ENCODE assay signal across 8 cellular contexts in the genomic region with DNA sequence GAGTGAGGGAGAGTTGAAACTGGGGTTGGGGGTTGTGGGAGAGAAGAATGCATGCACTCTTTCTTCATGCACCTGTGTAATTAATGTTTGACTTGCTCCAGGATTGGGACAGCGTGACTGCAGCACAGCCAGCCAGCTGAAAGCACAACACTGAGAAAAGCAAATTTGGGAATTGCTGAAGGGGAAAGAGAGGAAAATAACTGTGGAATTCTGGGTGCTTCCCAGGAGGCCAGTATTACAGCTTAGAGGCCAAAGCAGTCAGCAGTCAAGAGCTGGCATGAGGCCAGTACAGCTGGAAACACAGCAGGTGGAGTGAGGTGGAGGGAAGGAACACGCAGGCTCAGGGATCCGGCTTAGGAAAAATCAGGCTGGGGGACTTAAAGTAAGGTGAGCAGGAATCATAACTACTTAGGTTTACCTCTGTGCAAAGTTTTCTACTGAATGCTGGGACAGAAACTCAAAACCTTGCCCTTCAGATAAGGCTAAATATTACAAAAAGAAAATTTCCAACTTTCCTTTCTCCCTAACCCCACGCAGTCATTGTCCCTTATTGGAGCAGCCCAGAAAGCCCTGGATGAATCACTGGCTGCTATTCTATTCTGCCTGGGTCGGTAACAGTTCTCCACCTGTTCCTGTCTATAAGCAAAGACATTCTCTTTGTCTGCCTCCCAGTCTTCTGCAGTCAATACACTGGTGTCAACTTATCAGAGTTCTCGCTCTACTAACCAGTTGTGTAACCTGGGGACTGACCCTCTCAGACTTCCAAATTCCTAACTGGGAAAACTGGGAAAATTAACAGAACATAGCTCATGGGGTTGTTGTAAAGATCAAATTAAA.
DNase-seq lines count a peak whose midpoint lies in the region; ATAC-seq and TF ChIP-seq lines count a peak whose summit lies in the region.
"Had no signal": no experiment of that assay in that cellular context is flagged by ENCODE, and none has a peak within 500 bp of the region (broad histone marks: within the 10 kb centered on the region; RNA-seq: fewer than 3 reads in every experiment).

No MANE protein-coding gene starts in this region.

- TF ChIP-seq CTCF in kidney epithelial cell (IDR thresholded peaks at IDR 0.05; ENCODE audit: insufficient read depth, low read length, poor library complexity, severe bottlenecking) = no peak
- TF ChIP-seq CTCF in stomach (IDR thresholded peaks at IDR 0.05) = no peak

- no peaks in the 10 kb centered on the region for H3K9me3 ChIP-seq in stomach
- H3K9me3 ChIP-seq: MG63 had no signal

- DNase-seq in NCI-H1417 treated with DMSO at 0.1 percent for 48 hours (lab: John Stamatoyannopoulos, UW) = peak; percentile 74
- peak; percentile 80 for DNase-seq in SHP77 treated with DMSO at 0.1 percent for 48 hours (lab: John Stamatoyannopoulos, UW)
- DNase-seq in kidney epithelial cell (ENCODE audit: low read depth) = peak; percentile 47
- peak; percentile 88 for DNase-seq in stomach
- DNase-seq in GM03348 (ENCODE audit: low spot score) = no peak
- DNase-seq: MG63 had no signal

- no peak for ATAC-seq in HG03565 (IDR thresholded peaks at IDR 0.05; ENCODE audit: unreplicated experiment)
- no peak for ATAC-seq in HG02571 (IDR thresholded peaks at IDR 0.05; ENCODE audit: unreplicated experiment)

- intact Hi-C loops in stomach (cut with DNase I; ENCODE audit: low total_unique reads) = no loop called here

- no peak overlapping the region for H3K4me3 ChIP-seq in kidney epithelial cell (ENCODE audit: low read depth, low read length)
- no peak overlapping the region for H3K4me3 ChIP-seq in stomach
- H3K4me3 ChIP-seq: MG63 had no signal

- H3K36me3 ChIP-seq in kidney epithelial cell (ENCODE audit: control insufficient read depth, insufficient read depth, low read length) (no peaks in the 10 kb centered on the region), stomach (no peaks in the 10 kb centered on the region)
- H3K36me3 ChIP-seq: MG63 had no signal

- H3K27me3 ChIP-seq in kidney epithelial cell (ENCODE audit: control insufficient read depth, insufficient read depth, low read length) = no peaks in the 10 kb centered on the region
- no peaks in the 10 kb centered on the region for H3K27me3 ChIP-seq in stomach
- H3K27me3 ChIP-seq: MG63 had no signal

- TF ChIP-seq POLR2A in stomach (IDR thresholded peaks at IDR 0.05) = no peak

- TF ChIP-seq EP300 in stomach (IDR thresholded peaks at IDR 0.05) = no peak

- WGBS in stomach, 5 donors = 25 to 46% (median 36%) methylated on average over 6 of the region's 6 CpGs

- H3K4me1 ChIP-seq in stomach = peaks cover 15 to 44% (median 34%) of the 10 kb centered on the region in 4 donors

- H3K27ac ChIP-seq in stomach = no peak overlapping the region
